Comparison of ENCODE assay signal across 9 cellular contexts in genomic region chr18:58241877-58242276, GRCh38.
DNase-seq lines count a peak whose midpoint lies in the region; ATAC-seq and TF ChIP-seq lines count a peak whose summit lies in the region.
"Had no signal": no experiment of that assay in that cellular context is flagged by ENCODE, and none has a peak within 500 bp of the region (broad histone marks: within the 10 kb centered on the region; RNA-seq: fewer than 3 reads in every experiment).

No MANE protein-coding gene starts in this region.

- no peak overlapping the region for H3K9ac ChIP-seq in PC-3 (ENCODE audit: low read length)

- no peaks in the 10 kb centered on the region for H3K9me2 ChIP-seq in PC-3 (replicated peaks; ENCODE audit: low read length)

- H3K79me2 ChIP-seq in PC-3 (ENCODE audit: low read length): peaks cover 79% of the 10 kb centered on the region

- CTCF ChIA-PET in PC-3 (lab: Charles Lee): interaction anchor here (0.5 kb wide), 1 partner anchor 79 kb away, joined by 4 read pairs; no protein-coding TSS in a partner anchor

- ATAC-seq in Right ventricle myocardium inferior (peak; percentile 54), PC-3 (peak; percentile 23; the same call in 1 of the 2 replicates), foreskin keratinocyte (peak; percentile 85)
- ATAC-seq: stimulated activated naive CD8-positive, alpha-beta T cell treated with anti-CD3 and anti-CD28 coated beads, Interleukin-15, Interleukin-2, amounts not matched to agents 100 U/mL and 50 U/mL, for 24 hours had no signal

- POLR2A ChIA-PET in PC-3 (lab: Charles Lee; ENCODE audit: unreplicated experiment): no interaction called here

- H3K27me3 ChIP-seq in left ventricle myocardium inferior (ENCODE audit: low read depth): no peaks in the 10 kb centered on the region
- no peaks in the 10 kb centered on the region for H3K27me3 ChIP-seq in PC-3 (ENCODE audit: low read length)
- no peaks in the 10 kb centered on the region for H3K27me3 ChIP-seq in foreskin keratinocyte
- H3K27me3 ChIP-seq in thyroid gland: no peaks in the 10 kb centered on the region

- DNase-seq in Right ventricle myocardium inferior (ENCODE audit: missing footprints): no peak
- DNase-seq in left ventricle myocardium inferior: no peak
- peak; percentile 22 for DNase-seq in PC-3
- DNase-seq in foreskin keratinocyte: peak in 1 of 2 donors; percentile 69
- DNase-seq in thyroid gland: no peak
- no peak for DNase-seq in activated naive CD4-positive, alpha-beta T cell (lab: John Stamatoyannopoulos, UW)
- no peak for DNase-seq in amniotic stem cell (lab: John Stamatoyannopoulos, UW)
- DNase-seq in activated gamma-delta T cell (lab: John Stamatoyannopoulos, UW): no peak
- DNase-seq: stimulated activated naive CD8-positive, alpha-beta T cell treated with anti-CD3 and anti-CD28 coated beads, Interleukin-15, Interleukin-2, amounts not matched to agents 100 U/mL and 50 U/mL, for 24 hours had no signal

- H4K20me1 ChIP-seq in PC-3 (ENCODE audit: low read length): peaks cover 40% of the 10 kb centered on the region

- TF ChIP-seq POLR2A in thyroid gland (IDR thresholded peaks at IDR 0.05): no peak

- no peak overlapping the region for H3K4me2 ChIP-seq in PC-3 (ENCODE audit: low read length)

- no peak overlapping the region for H2AFZ ChIP-seq in PC-3 (ENCODE audit: low read length)

- BruUV-seq in PC-3 (replicated peaks; lab: Mats Ljungman, UMichigan): no TSS peak

- H3K4me1 ChIP-seq in left ventricle myocardium inferior: peaks cover 27% of the 10 kb centered on the region
- H3K4me1 ChIP-seq in PC-3 (ENCODE audit: insufficient read depth, low read length): peaks cover 15% of the 10 kb centered on the region
- H3K4me1 ChIP-seq in foreskin keratinocyte: peaks cover 7% of the 10 kb centered on the region
- H3K4me1 ChIP-seq in thyroid gland: peaks cover 22 to 34% of the 10 kb centered on the region in 2 donors

- H3K4me3 ChIP-seq in left ventricle myocardium inferior (no peak overlapping the region), PC-3 (ENCODE audit: low read length) (no peak overlapping the region), thyroid gland (replicated peaks in 1 of 3) (no peak overlapping the region)

- TF ChIP-seq CTCF in left ventricle myocardium inferior (IDR thresholded peaks at IDR 0.05; ENCODE audit: borderline replicate concordance) (no peak), PC-3 (conservative IDR thresholded peaks at IDR 0.05; ENCODE audit: low read depth, low read length) (no peak), foreskin keratinocyte (conservative IDR thresholded peaks at IDR 0.05) (no peak), thyroid gland (IDR thresholded peaks at IDR 0.05) (no peak)

- H3K9me3 ChIP-seq in left ventricle myocardium inferior (replicated peaks) (no peaks in the 10 kb centered on the region), PC-3 (ENCODE audit: low read length) (no peaks in the 10 kb centered on the region), thyroid gland (no peaks in the 10 kb centered on the region)

- H3K27ac ChIP-seq in left ventricle myocardium inferior (replicated peaks): no peak overlapping the region
- no peak overlapping the region for H3K27ac ChIP-seq in PC-3 (ENCODE audit: low read length)
- H3K27ac ChIP-seq in foreskin keratinocyte: no peak overlapping the region
- H3K27ac ChIP-seq in thyroid gland: peak overlapping the region in 2 of 3 donors; percentile 3 to 11

- intact Hi-C loops in Right ventricle myocardium inferior (cut with DNase I): no loop called here
- intact Hi-C loops in left ventricle myocardium inferior (cut with micrococcal nuclease): no loop called here
- intact Hi-C loops in PC-3 (cut with micrococcal nuclease): no loop called here
- intact Hi-C loops in thyroid gland (cut with DNase I): no loop called here

- 47 to 62% methylated on average over 6 of the region's 6 CpGs for WGBS in thyroid gland, 2 donors

- H3F3A ChIP-seq in PC-3 (ENCODE audit: low read length, unreplicated experiment): no peaks in the 10 kb centered on the region

- no peaks in the 10 kb centered on the region for H3K36me3 ChIP-seq in left ventricle myocardium inferior
- peaks cover 14% of the 10 kb centered on the region; the same call in 1 of the 2 replicates for H3K36me3 ChIP-seq in PC-3 (ENCODE audit: low read depth, low read length)
- H3K36me3 ChIP-seq in thyroid gland: no peaks in the 10 kb centered on the region

Comparison
In these comparisons a context has a peak if more than half of its experiments do, and no peak if none do; other contexts are left out.
1. ATAC-seq: peak in every context shown above with its lines; median percentile 85 in foreskin keratinocyte; 54 in Right ventricle myocardium inferior; 23 in PC-3.
2. H3K27ac ChIP-seq: peak in thyroid gland (2 of 3); none in left ventricle myocardium inferior (single experiment), PC-3 (single experiment) and foreskin keratinocyte (single experiment).